In the genomic region with DNA sequence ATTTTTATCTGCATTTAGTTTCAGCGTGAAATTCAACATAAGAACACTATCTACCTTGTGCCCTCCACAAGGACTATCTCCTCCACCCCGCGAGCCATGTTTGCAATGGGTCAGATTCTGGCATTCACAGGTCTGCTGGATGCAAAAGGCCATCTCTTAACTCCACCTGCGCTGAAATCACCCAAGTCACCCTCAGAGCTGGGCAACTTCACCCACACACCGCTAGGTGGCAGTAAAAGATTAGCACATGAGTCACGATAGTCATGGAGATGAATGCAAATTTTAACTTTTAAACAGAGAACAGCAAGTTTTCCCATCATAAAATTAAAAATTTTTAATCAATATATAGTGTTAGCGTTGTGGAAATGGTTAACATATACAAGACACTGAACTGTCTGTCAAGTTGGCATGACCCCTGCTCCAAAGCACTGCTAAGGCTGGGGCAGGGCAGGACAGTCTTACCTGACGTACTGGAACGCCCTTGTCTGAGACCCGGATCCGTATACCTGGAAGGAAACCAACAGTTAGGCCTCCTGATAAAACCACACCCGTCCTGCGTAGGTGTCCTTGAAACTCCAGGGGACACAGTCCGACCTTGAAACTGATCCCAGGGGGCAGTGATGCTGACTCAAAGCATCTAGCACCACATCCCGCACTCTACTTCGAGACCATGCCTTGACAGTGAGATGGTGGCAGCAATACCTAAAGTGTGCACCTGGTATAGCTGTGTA, we compare ENCODE assay signal across 8 cellular contexts.
DNase-seq lines count a peak whose midpoint lies in the region; ATAC-seq, FAIRE-seq and TF ChIP-seq lines count a peak whose summit lies in the region.

No MANE protein-coding gene starts in this region.

- no peaks in the 10 kb centered on the region for H3K9me3 ChIP-seq in testis

- peak; percentile 68 for FAIRE-seq in endometrium (lab: Jason Lieb, UNC)

- no peak overlapping the region for H3K27ac Mint-ChIP-seq in activated CD4-positive, alpha-beta memory T cell treated with anti-CD3 and anti-CD28 coated beads, Interleukin-2, amount 10 ng/mL, durations not matched to agents 7 days and 5 days

- peaks cover 5% of the 10 kb centered on the region for H3K4me1 ChIP-seq in testis

- H3K27me3 ChIP-seq in testis: no peaks in the 10 kb centered on the region

- peak; percentile 65 for DNase-seq in Ammon's horn (ENCODE audit: low spot score)
- DNase-seq in NCI-H774 (lab: John Stamatoyannopoulos, UW): peak; percentile 11
- DNase-seq in activated CD4-positive, alpha-beta memory T cell treated with anti-CD3 and anti-CD28 coated beads, Interleukin-2, amount 10 ng/mL, durations not matched to agents 7 days and 5 days: peak; percentile 70
- peak; percentile 27 for DNase-seq in middle frontal gyrus (ENCODE audit: extremely low spot score, low spot score)
- DNase-seq in testis: peak; percentile 66

- H3K4me3 Mint-ChIP-seq in activated CD4-positive, alpha-beta memory T cell treated with anti-CD3 and anti-CD28 coated beads, Interleukin-2, amount 10 ng/mL, durations not matched to agents 7 days and 5 days: no peak overlapping the region

- peak; percentile 57 for ATAC-seq in GM18858 (IDR thresholded peaks at IDR 0.05; ENCODE audit: unreplicated experiment)
- peak; percentile 61 for ATAC-seq in HG03378 (IDR thresholded peaks at IDR 0.05; ENCODE audit: unreplicated experiment)

- CTCF ChIA-PET in activated CD4-positive, alpha-beta memory T cell treated with anti-CD3 and anti-CD28 coated beads, Interleukin-2, amount 10 ng/mL, durations not matched to agents 7 days and 5 days (lab: Charles Lee): interaction anchor here (0.7 to 3.3 kb wide), 9 partner anchors 9 to 477 kb away, joined by 3 to 26 read pairs (median 6); no protein-coding TSS in a partner anchor

- WGBS in testis, 2 donors: 45 to 47% methylated on average over 16 of the region's 16 CpGs

- H3K36me3 ChIP-seq in testis (ENCODE audit: low read depth, missing control alignments): no peaks in the 10 kb centered on the region

- no peak overlapping the region for H3K4me3 ChIP-seq in testis

- peaks cover 37% of the 10 kb centered on the region for H3K36me3 Mint-ChIP-seq in activated CD4-positive, alpha-beta memory T cell treated with anti-CD3 and anti-CD28 coated beads, Interleukin-2, amount 10 ng/mL, durations not matched to agents 7 days and 5 days (ENCODE audit: low read depth)

- TF ChIP-seq POLR2A in testis (IDR thresholded peaks at IDR 0.05): no peak

- H3K4me1 Mint-ChIP-seq in activated CD4-positive, alpha-beta memory T cell treated with anti-CD3 and anti-CD28 coated beads, Interleukin-2, amount 10 ng/mL, durations not matched to agents 7 days and 5 days: peaks cover 6% of the 10 kb centered on the region

- peak; percentile 77 to 97 (median 87) for TF ChIP-seq CTCF in testis (IDR thresholded peaks at IDR 0.05)

- intact Hi-C loops in testis (cut with DNase I; ENCODE audit: low total_unique reads): loop anchor here (10.0 kb wide), 1 partner anchor 450 kb away; no protein-coding TSS in a partner anchor

- no peak overlapping the region for H3K27ac ChIP-seq in testis

- no peaks in the 10 kb centered on the region for H3K27me3 Mint-ChIP-seq in activated CD4-positive, alpha-beta memory T cell treated with anti-CD3 and anti-CD28 coated beads, Interleukin-2, amount 10 ng/mL, durations not matched to agents 7 days and 5 days

- POLR2A ChIA-PET in activated CD4-positive, alpha-beta memory T cell treated with anti-CD3 and anti-CD28 coated beads, Interleukin-2, amount 10 ng/mL, durations not matched to agents 7 days and 5 days (lab: Charles Lee): interaction anchor here (0.7 to 1.1 kb wide), 2 partner anchors 55 to 89 kb away, joined by 3 read pairs; no protein-coding TSS in a partner anchor

- no peaks in the 10 kb centered on the region for H3K9me3 Mint-ChIP-seq in activated CD4-positive, alpha-beta memory T cell treated with anti-CD3 and anti-CD28 coated beads, Interleukin-2, amount 10 ng/mL, durations not matched to agents 7 days and 5 days

Comparison
In these comparisons a context has a peak if more than half of its experiments do, and no peak if none do; other contexts are left out.
1. DNase-seq: peak in every context shown above with its lines; median percentile 70 in activated CD4-positive, alpha-beta memory T cell treated with anti-CD3 and anti-CD28 coated beads, Interleukin-2, amount 10 ng/mL, durations not matched to agents 7 days and 5 days; 66 in testis; 65 in Ammon's horn; 27 in middle frontal gyrus; 11 in NCI-H774.